17 cellular contexts compared by ENCODE assay signal in the genomic region with DNA sequence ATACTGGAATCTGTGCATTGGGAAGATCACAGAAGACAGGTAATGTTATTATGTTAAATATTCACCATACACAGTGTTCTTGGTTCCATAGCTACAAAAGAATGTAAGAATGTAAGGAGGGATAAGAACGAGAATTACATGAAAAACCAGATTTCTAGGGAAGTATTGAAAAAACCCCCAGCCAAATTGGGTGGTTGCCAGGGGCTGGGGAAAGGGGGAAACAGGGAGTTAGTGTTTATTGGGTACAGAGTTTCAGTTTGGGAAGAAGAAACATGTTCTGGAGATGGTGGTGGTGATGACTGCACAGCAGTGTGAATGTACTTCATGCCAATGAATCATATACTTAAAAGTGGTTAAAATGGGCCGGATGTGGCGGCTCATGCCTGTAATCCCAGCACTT. TPM values are rescaled to one million over a fixed set of nuclear protein-coding genes. Genes with fewer than 3 reads are reported as not detected.
DNase-seq lines count a peak whose midpoint lies in the region; ATAC-seq, FAIRE-seq and TF ChIP-seq lines count a peak whose summit lies in the region.
"Had no signal": no experiment of that assay in that cellular context is flagged by ENCODE, and none has a peak within 500 bp of the region (broad histone marks: within the 10 kb centered on the region; RNA-seq: fewer than 3 reads in every experiment).

No MANE protein-coding gene starts in this region.

- no peak overlapping the region for H3K14ac ChIP-seq in IMR-90 (replicated peaks; ENCODE audit: low read depth, low read length)
- no peak overlapping the region for H3K14ac ChIP-seq in trophoblast cell (ENCODE audit: low read length)

- CTCF ChIA-PET in IMR-90 (lab: Yijun Ruan, JAX): interaction anchor here (0.8 to 2.1 kb wide), 8 partner anchors 11 to 118 kb away, joined by 3 to 15 read pairs (median 4); no protein-coding TSS in a partner anchor

- H3K79me2 ChIP-seq in trophoblast cell (ENCODE audit: control insufficient read depth, insufficient read depth, low read length, poor library complexity): no peaks in the 10 kb centered on the region

- no peak overlapping the region for H4K91ac ChIP-seq in IMR-90 (ENCODE audit: insufficient read depth, low read depth, low read length)
- H4K91ac ChIP-seq in trophoblast cell (ENCODE audit: low read depth, low read length): no peak overlapping the region

- H2AK9ac ChIP-seq in IMR-90 (replicated peaks; ENCODE audit: low read depth, low read length, poor library complexity): no peak overlapping the region

- BruUV-seq in IMR-90 (replicated peaks; lab: Mats Ljungman, UMichigan): no TSS peak

- H2BK12ac ChIP-seq in trophoblast cell (ENCODE audit: low read length): no peak overlapping the region

- H2BK15ac ChIP-seq in IMR-90 (ENCODE audit: low read depth, low read length): no peak overlapping the region

- peaks cover 44% of the 10 kb centered on the region for H3K4me1 Mint-ChIP-seq in dendritic cell treated with granulocyte-macrophage colony-stimulating factor and Interleukin-4, amounts not matched to agents 40 ng/mL and 50 ng/mL, for 4 days (ENCODE audit: low read depth)
- peaks cover 4 to 7% of the 10 kb centered on the region in 2 donors for H3K4me1 Mint-ChIP-seq in stimulated activated naive B cell treated with anti-CD40 and anti-IgM and Interleukin-4, amounts not matched to agents 10 μg/mL and 1 μg/mL and 100 μg/mL, for 72 hours
- peaks cover 17% of the 10 kb centered on the region for H3K4me1 Mint-ChIP-seq in activated naive CD8-positive, alpha-beta T cell treated with anti-CD3 and anti-CD28 coated beads for 36 hours

- peaks cover 33% of the 10 kb centered on the region for H3K36me3 ChIP-seq in IMR-90 (ENCODE audit: control insufficient read depth, insufficient read depth, low read length)
- peaks cover 33 to 43% of the 10 kb centered on the region in 2 experiments for H3K36me3 ChIP-seq in trophoblast cell (ENCODE audit: control insufficient read depth in 1 of 2, insufficient read depth in 2 of 2, low read length in 2 of 2)

- peaks cover 16% of the 10 kb centered on the region for H3K9me1 ChIP-seq in IMR-90 (ENCODE audit: insufficient read depth, low read length)

- no peak for FAIRE-seq in HTR-8/SVneo (lab: Jason Lieb, UNC)
- FAIRE-seq: A204.1, GM19239, H54 had no signal

- H2AK5ac ChIP-seq in IMR-90 (ENCODE audit: low read depth, low read length): no peak overlapping the region
- H2AK5ac ChIP-seq in trophoblast cell (ENCODE audit: low read length): no peak overlapping the region

- no CpG with 5 or more reads among the region's 3 CpGs for WGBS in IMR-90 (ENCODE audit: extremely low coverage in 2 of 2, insufficient read length in 1 of 2), 2 experiments
- no CpG with 5 or more reads among the region's 3 CpGs for whole genome bisulfite sequencing in trophoblast cell (ENCODE audit: extremely low coverage, insufficient coverage, insufficient read length)

- TF ChIP-seq CTCF in IMR-90 (conservative IDR thresholded peaks at IDR 0.05; ENCODE audit: low read depth, low read length): no peak

- no peaks in the 10 kb centered on the region for H3K27me3 Mint-ChIP-seq in dendritic cell treated with granulocyte-macrophage colony-stimulating factor and Interleukin-4, amounts not matched to agents 40 ng/mL and 50 ng/mL, for 4 days
- no peaks in the 10 kb centered on the region for H3K27me3 Mint-ChIP-seq in stimulated activated naive B cell treated with anti-CD40 and anti-IgM and Interleukin-4, amounts not matched to agents 10 μg/mL and 1 μg/mL and 100 μg/mL, for 72 hours
- no peaks in the 10 kb centered on the region for H3K27me3 Mint-ChIP-seq in activated naive CD8-positive, alpha-beta T cell treated with anti-CD3 and anti-CD28 coated beads for 36 hours
- H3K27me3 Mint-ChIP-seq: B cell; CD4-positive, alpha-beta T cell; IgD-negative memory B cell had no signal

- H2AFZ ChIP-seq in IMR-90 (replicated peaks; ENCODE audit: low read length, poor library complexity) (no peak overlapping the region), trophoblast cell (ENCODE audit: insufficient read depth, low read length, poor library complexity) (no peak overlapping the region)

- dilution Hi-C loops in IMR-90 (cut with HindIII; ENCODE audit: low sequenced_read_pairs, unreplicated experiment): no loop called here

- H3K9me3 ChIP-seq in IMR-90 (ENCODE audit: control insufficient read depth, insufficient read depth, low read length): no peaks in the 10 kb centered on the region
- H3K9me3 ChIP-seq in trophoblast cell (ENCODE audit: insufficient read depth, low read depth, low read length): no peaks in the 10 kb centered on the region

- intact Hi-C loops in IMR-90 (cut with micrococcal nuclease): loop anchor here (5.0 kb wide), 1 partner anchor 560 kb away; no protein-coding TSS in a partner anchor
- intact Hi-C loops in dendritic cell treated with granulocyte-macrophage colony-stimulating factor and Interleukin-4, amounts not matched to agents 40 ng/mL and 50 ng/mL, for 4 days (cut with micrococcal nuclease): loop anchor here (5.0 kb wide), 1 partner anchor 35 kb away; no protein-coding TSS in a partner anchor

- no peak overlapping the region for H3K4me2 ChIP-seq in IMR-90 (ENCODE audit: low read depth, low read length)
- no peak overlapping the region for H3K4me2 ChIP-seq in trophoblast cell (ENCODE audit: low read length)

- no peaks in the 10 kb centered on the region for H3K27me3 ChIP-seq in IMR-90 (ENCODE audit: control insufficient read depth, insufficient read depth, low read length)
- no peaks in the 10 kb centered on the region for H3K27me3 ChIP-seq in trophoblast cell (ENCODE audit: insufficient read depth, low read length)

- no peaks in the 10 kb centered on the region for H3K36me3 Mint-ChIP-seq in dendritic cell treated with granulocyte-macrophage colony-stimulating factor and Interleukin-4, amounts not matched to agents 40 ng/mL and 50 ng/mL, for 4 days (ENCODE audit: low read depth)
- H3K36me3 Mint-ChIP-seq in stimulated activated naive B cell treated with anti-CD40 and anti-IgM and Interleukin-4, amounts not matched to agents 10 μg/mL and 1 μg/mL and 100 μg/mL, for 72 hours: no peaks in the 10 kb centered on the region
- H3K36me3 Mint-ChIP-seq in activated naive CD8-positive, alpha-beta T cell treated with anti-CD3 and anti-CD28 coated beads for 36 hours: no peaks in the 10 kb centered on the region
- H3K36me3 Mint-ChIP-seq: IgD-negative memory B cell had no signal

- no peak overlapping the region for H3K4me3 ChIP-seq in IMR-90 (ENCODE audit: insufficient read depth, low read depth, low read length)
- no peak overlapping the region for H3K4me3 ChIP-seq in trophoblast cell (ENCODE audit: low read depth, low read length)

- H4K12ac ChIP-seq in trophoblast cell (ENCODE audit: low read depth, low read length): no peak overlapping the region

- H4K20me1 ChIP-seq in IMR-90 (ENCODE audit: insufficient read depth, low read length): no peaks in the 10 kb centered on the region

- H2BK5ac ChIP-seq in IMR-90 (ENCODE audit: low read depth, low read length, poor library complexity, severe bottlenecking) (no peak overlapping the region), trophoblast cell (ENCODE audit: low read depth, low read length, poor library complexity) (no peak overlapping the region)

- H4K5ac ChIP-seq in IMR-90 (ENCODE audit: low read depth, low read length): no peak overlapping the region

- peak overlapping the region; percentile 31 for H3K27ac Mint-ChIP-seq in dendritic cell treated with granulocyte-macrophage colony-stimulating factor and Interleukin-4, amounts not matched to agents 40 ng/mL and 50 ng/mL, for 4 days
- H3K27ac Mint-ChIP-seq in stimulated activated naive B cell treated with anti-CD40 and anti-IgM and Interleukin-4, amounts not matched to agents 10 μg/mL and 1 μg/mL and 100 μg/mL, for 72 hours: peak overlapping the region; percentile 59
- H3K27ac Mint-ChIP-seq in activated naive CD8-positive, alpha-beta T cell treated with anti-CD3 and anti-CD28 coated beads for 36 hours: no peak overlapping the region
- H3K27ac Mint-ChIP-seq: B cell; CD4-positive, alpha-beta T cell had no signal

- no peak for TF ChIP-seq POLR2A in IMR-90 (IDR thresholded peaks at IDR 0.05; ENCODE audit: low read depth, low read length)
- TF ChIP-seq POLR2A in GM18505 (IDR thresholded peaks at IDR 0.05; ENCODE audit: borderline replicate concordance, extremely low read depth, insufficient read depth, insufficient read length): no peak

- no peak for TF ChIP-seq RAD21 in IMR-90 (IDR thresholded peaks at IDR 0.05; ENCODE audit: low read length)

- DNase-seq in IMR-90 (no peak), trophoblast cell (peak; percentile 67 to 88), NCI-H748 (lab: John Stamatoyannopoulos, UW; ENCODE audit: unreplicated experiment) (no peak), HTR-8/SVneo (ENCODE audit: insufficient read length, low spot score) (no peak)
- no peak for DNase-seq in stimulated activated naive B cell treated with anti-CD40 and anti-IgM and Interleukin-4, amounts not matched to agents 10 μg/mL and 1 μg/mL and 100 μg/mL, for 72 hours
- no peak for DNase-seq in activated naive CD8-positive, alpha-beta T cell treated with anti-CD3 and anti-CD28 coated beads for 36 hours
- DNase-seq: C1 segment of cervical spinal cord; Calu3; CD4-positive, alpha-beta T cell; DMS 273 treated with DMSO at 0.1 percent for 48 hours had no signal

- H3K27ac ChIP-seq in IMR-90 (ENCODE audit: insufficient read depth, low read length) (no peak overlapping the region), trophoblast cell (ENCODE audit: low read depth, low read length) (no peak overlapping the region)

- H3K4ac ChIP-seq in IMR-90 (ENCODE audit: low read depth, low read length) (no peak overlapping the region), trophoblast cell (ENCODE audit: low read depth, low read length) (no peak overlapping the region)

- no peak overlapping the region for H3K4me3 Mint-ChIP-seq in dendritic cell treated with granulocyte-macrophage colony-stimulating factor and Interleukin-4, amounts not matched to agents 40 ng/mL and 50 ng/mL, for 4 days
- H3K4me3 Mint-ChIP-seq in stimulated activated naive B cell treated with anti-CD40 and anti-IgM and Interleukin-4, amounts not matched to agents 10 μg/mL and 1 μg/mL and 100 μg/mL, for 72 hours: no peak overlapping the region
- H3K4me3 Mint-ChIP-seq in activated naive CD8-positive, alpha-beta T cell treated with anti-CD3 and anti-CD28 coated beads for 36 hours: no peak overlapping the region
- H3K4me3 Mint-ChIP-seq: B cell; CD4-positive, alpha-beta T cell; IgD-negative memory B cell had no signal

- H2BK120ac ChIP-seq in IMR-90 (ENCODE audit: low read depth, low read length): 0 out of 2 replicates have a peak overlapping the region, but pooled peaks have one; percentile 5
- H2BK120ac ChIP-seq in trophoblast cell (ENCODE audit: insufficient read depth, low read length, poor library complexity): no peak overlapping the region

- H3K79me1 ChIP-seq in IMR-90 (ENCODE audit: low read depth in 1 of 2, low read length in 2 of 2): peaks cover 13 to 53% of the 10 kb centered on the region in 2 experiments; a peak in 3 of 4 replicates
- H3K79me1 ChIP-seq in trophoblast cell (ENCODE audit: low read length): peaks cover 2% of the 10 kb centered on the region

- no peak overlapping the region for H3K23ac ChIP-seq in IMR-90 (ENCODE audit: low read depth, low read length)
- H3K23ac ChIP-seq in trophoblast cell (ENCODE audit: low read length): no peak overlapping the region

- H3K9me3 Mint-ChIP-seq in dendritic cell treated with granulocyte-macrophage colony-stimulating factor and Interleukin-4, amounts not matched to agents 40 ng/mL and 50 ng/mL, for 4 days: no peaks in the 10 kb centered on the region
- no peaks in the 10 kb centered on the region for H3K9me3 Mint-ChIP-seq in stimulated activated naive B cell treated with anti-CD40 and anti-IgM and Interleukin-4, amounts not matched to agents 10 μg/mL and 1 μg/mL and 100 μg/mL, for 72 hours
- H3K9me3 Mint-ChIP-seq in activated naive CD8-positive, alpha-beta T cell treated with anti-CD3 and anti-CD28 coated beads for 36 hours: no peaks in the 10 kb centered on the region
- H3K9me3 Mint-ChIP-seq: CD4-positive, alpha-beta T cell; IgD-negative memory B cell had no signal

- H3K18ac ChIP-seq in IMR-90 (ENCODE audit: low read depth, low read length): no peak overlapping the region
- H3K18ac ChIP-seq in trophoblast cell (ENCODE audit: low read length): no peak overlapping the region

- POLR2A ChIA-PET in IMR-90 (lab: Charles Lee; ENCODE audit: unreplicated experiment): interaction anchor here (0.6 kb wide), 1 partner anchor 68 kb away, joined by 3 read pairs; no protein-coding TSS in a partner anchor

- no peak overlapping the region for H3K56ac ChIP-seq in IMR-90 (ENCODE audit: extremely low read depth, insufficient read depth, low read length)

- H3K4me1 ChIP-seq in IMR-90 (ENCODE audit: control insufficient read depth, insufficient read depth, low read length) (peaks cover 20% of the 10 kb centered on the region), trophoblast cell (ENCODE audit: control insufficient read depth in 1 of 2, insufficient read depth in 2 of 2, low read length in 2 of 2) (peaks cover 0 to 2% of the 10 kb centered on the region in 2 experiments)

- H3K9ac ChIP-seq in IMR-90 (ENCODE audit: low read depth, low read length) (no peak overlapping the region), trophoblast cell (ENCODE audit: low read length) (no peak overlapping the region)

- H2BK20ac ChIP-seq in IMR-90 (ENCODE audit: low read depth, low read length): no peak overlapping the region

- ATAC-seq in IMR-90 (ENCODE audit: low read depth) (no peak), GM18505 (IDR thresholded peaks at IDR 0.05; ENCODE audit: unreplicated experiment) (no peak)
- no peak for ATAC-seq in stimulated activated naive B cell treated with anti-CD40 and anti-IgM and Interleukin-4, amounts not matched to agents 10 μg/mL and 1 μg/mL and 100 μg/mL, for 72 hours (replicated peaks)

- H4K8ac ChIP-seq in IMR-90 (ENCODE audit: low read depth in 2 of 2, low read length in 2 of 2): no peak overlapping the region; a peak in 1 of 4 replicates
- no peak overlapping the region for H4K8ac ChIP-seq in trophoblast cell (ENCODE audit: low read depth, low read length)

- in situ Hi-C loops in IMR-90 (cut with MboI; ENCODE audit: low sequenced_read_pairs): no loop called here

RNA-seq across cellular contexts. Expression of a gene that starts 40.4 kb away (rescaled TPM):
- total RNA-seq in IMR-90 (2012; rRNA removed): 142 and 145 TPM in 2 replicates
- 193 and 277 TPM in 2 replicates for polyA plus RNA-seq in IMR-90 (2012; rRNA removed)
- polyA plus RNA-seq in IMR-90 (2012; cell fraction: cytosol; rRNA removed): 266 and 276 TPM in 2 replicates
- 92.8 and 245 TPM in 2 replicates for polyA plus RNA-seq in IMR-90 (2012; cell fraction: nucleus; rRNA removed; ENCODE audit: low replicate concordance)
- 63.7 and 67.6 TPM in 2 replicates for polyA plus RNA-seq in trophoblast cell (2013)
- total RNA-seq in activated naive CD8-positive, alpha-beta T cell treated with anti-CD3 and anti-CD28 coated beads for 36 hours: 10 to 100 TPM; 26.4 to 29.5 TPM

RNA-seq across cellular contexts. Expression of a gene that starts 51.0 kb away (rescaled TPM):
- total RNA-seq in IMR-90 (2012; rRNA removed): 356 and 447 TPM in 2 replicates
- 117 and 118 TPM in 2 replicates for polyA plus RNA-seq in IMR-90 (2012; rRNA removed)
- polyA plus RNA-seq in IMR-90 (2012; cell fraction: cytosol; rRNA removed): 106 and 114 TPM in 2 replicates
- polyA plus RNA-seq in IMR-90 (2012; cell fraction: nucleus; rRNA removed; ENCODE audit: low replicate concordance): 115 and 315 TPM in 2 replicates
- 333 and 351 TPM in 2 replicates for polyA plus RNA-seq in trophoblast cell (2013)
- total RNA-seq in activated naive CD8-positive, alpha-beta T cell treated with anti-CD3 and anti-CD28 coated beads for 36 hours: under 1 TPM; 0.52 to 0.78 TPM

Comparison
In these comparisons a context has a peak if more than half of its experiments do, and no peak if none do; other contexts are left out.
1. DNase-seq: peak in trophoblast cell (2 of 2); none in IMR-90 (single experiment), stimulated activated naive B cell treated with anti-CD40 and anti-IgM and Interleukin-4, amounts not matched to agents 10 μg/mL and 1 μg/mL and 100 μg/mL, for 72 hours (single experiment), NCI-H748 (single experiment), activated naive CD8-positive, alpha-beta T cell treated with anti-CD3 and anti-CD28 coated beads for 36 hours (single experiment) and HTR-8/SVneo (single experiment).
2. RNA of a gene that starts 51.0 kb away (total RNA-seq): 356 to 447 TPM in IMR-90; 0.52 to 0.78 TPM in activated naive CD8-positive, alpha-beta T cell treated with anti-CD3 and anti-CD28 coated beads for 36 hours; every median in the first group is over 100 times any median in the second.